Comparison of ENCODE assay signal across 9 cellular contexts in genomic region chr1:93607814-93608187, GRCh38.
DNase-seq lines count a peak whose midpoint lies in the region; ATAC-seq and TF ChIP-seq lines count a peak whose summit lies in the region.
"Had no signal": no experiment of that assay in that cellular context is flagged by ENCODE, and none has a peak within 500 bp of the region (broad histone marks: within the 10 kb centered on the region; RNA-seq: fewer than 3 reads in every experiment).

No MANE protein-coding gene starts in this region.

- no peak for TF ChIP-seq CTCF in breast epithelium (IDR thresholded peaks at IDR 0.05)
- no peak for TF ChIP-seq CTCF in mesothelial cell of epicardium (IDR thresholded peaks at IDR 0.05; ENCODE audit: unreplicated experiment)

- H3K27me3 Mint-ChIP-seq in mesothelial cell of epicardium (ENCODE audit: low read depth), result no peaks in the 10 kb centered on the region

- H3K4me1 ChIP-seq in breast epithelium, result peaks cover 3 to 7% of the 10 kb centered on the region in 2 donors
- H3K4me1 ChIP-seq: parathyroid adenoma had no signal

- no peak overlapping the region for H3K4me3 ChIP-seq in breast epithelium

- H3K9me3 ChIP-seq in breast epithelium, result no peaks in the 10 kb centered on the region

- H3K27ac Mint-ChIP-seq in mesothelial cell of epicardium, result no peak overlapping the region

- intact Hi-C loops in breast epithelium (cut with DNase I; ENCODE audit: low total_unique reads), result no loop called here

- no peak overlapping the region for H3K4me3 Mint-ChIP-seq in mesothelial cell of epicardium

- H3K27ac ChIP-seq in breast epithelium, result peak overlapping the region; percentile 57 to 81
- H3K27ac ChIP-seq: parathyroid adenoma had no signal

- no peaks in the 10 kb centered on the region for H3K27me3 ChIP-seq in breast epithelium

- H3K36me3 Mint-ChIP-seq in mesothelial cell of epicardium, result no peaks in the 10 kb centered on the region

- H3K4me1 Mint-ChIP-seq in mesothelial cell of epicardium, result peaks cover 56% of the 10 kb centered on the region

- ATAC-seq in GM19397 (IDR thresholded peaks at IDR 0.05; ENCODE audit: unreplicated experiment) (peak; percentile 83), HG03378 (IDR thresholded peaks at IDR 0.05; ENCODE audit: unreplicated experiment) (peak; percentile 95)

- no peaks in the 10 kb centered on the region for H3K36me3 ChIP-seq in breast epithelium

- DNase-seq in CD1c-positive myeloid dendritic cell (ENCODE audit: extremely low spot score) (peak; percentile 94), breast epithelium (ENCODE audit: low spot score in 2 of 2) (no peak), NCI-H345 (lab: John Stamatoyannopoulos, UW) (no peak), hepatic stellate cell (ENCODE audit: low spot score) (no peak), mesothelial cell of epicardium (ENCODE audit: low spot score in 2 of 2, unreplicated experiment in 2 of 2) (no peak)
- DNase-seq in stimulated activated CD8-positive, alpha-beta memory T cell treated with anti-CD3 and anti-CD28 coated beads, Interleukin-2, amount 100 ng/mL, for 48 hours (ENCODE audit: low read depth in 2 of 2), result peak; percentile 24 to 35

- H3K9me3 Mint-ChIP-seq in mesothelial cell of epicardium, result no peaks in the 10 kb centered on the region

- no peak for TF ChIP-seq POLR2A in breast epithelium (IDR thresholded peaks at IDR 0.05)

Comparison
In these comparisons a context has a peak if more than half of its experiments do, and no peak if none do; other contexts are left out.
1. DNase-seq: peak in CD1c-positive myeloid dendritic cell (single experiment) and stimulated activated CD8-positive, alpha-beta memory T cell treated with anti-CD3 and anti-CD28 coated beads, Interleukin-2, amount 100 ng/mL, for 48 hours (2 of 2); none in breast epithelium (0 of 2), NCI-H345 (single experiment), hepatic stellate cell (single experiment) and mesothelial cell of epicardium (0 of 2).